In genomic region chr3:104885214-104885814, GRCh38 we compare ENCODE assay signal across 1 cellular context.
TF ChIP-seq lines count a peak whose summit lies in the region.

No MANE protein-coding gene starts in this region.

TF ChIP-seq in H1, 55 proteins besides CTCF, POLR2A, EP300 and RAD21 (continued from another document):
- no peak for TF ChIP-seq PHF8 (conservative IDR thresholded peaks at IDR 0.05; ENCODE audit: low read depth, low read length)
- no peak for TF ChIP-seq CHD2 (IDR thresholded peaks at IDR 0.05; ENCODE audit: low read length)
- no peak for TF ChIP-seq POLR2AphosphoS5 (IDR thresholded peaks at IDR 0.05; ENCODE audit: low read depth, low read length)
- TF ChIP-seq KDM5A (IDR thresholded peaks at IDR 0.05; ENCODE audit: low read length) = no peak
- no peak for TF ChIP-seq KDM4A (IDR thresholded peaks at IDR 0.05; ENCODE audit: low read depth, low read length, severe bottlenecking)
- no peak for TF ChIP-seq MAFK (IDR thresholded peaks at IDR 0.05; ENCODE audit: low read depth, low read length)
